1 cellular context compared by ENCODE assay signal in genomic region chr12:104622942-104623341, GRCh38.
TF ChIP-seq lines count a peak whose summit lies in the region.

No MANE protein-coding gene starts in this region.

TF ChIP-seq in K562, 482 proteins besides CTCF, POLR2A, EP300 and RAD21 (continued from another document):
- TF ChIP-seq CHD7 (IDR thresholded peaks at IDR 0.05; ENCODE audit: low read depth, low read length): no peak
- TF ChIP-seq MCM2 (IDR thresholded peaks at IDR 0.05; ENCODE audit: low read depth): no peak
- no peak for TF ChIP-seq ZNF232 (CRISPR knock-in tag; IDR thresholded peaks at IDR 0.05)
- TF ChIP-seq RFX1 (IDR thresholded peaks at IDR 0.05): no peak
- no peak for TF ChIP-seq THRB (CRISPR knock-in tag; conservative IDR thresholded peaks at IDR 0.05)
- no peak for TF ChIP-seq ZNF197 (CRISPR knock-in tag; IDR thresholded peaks at IDR 0.05; ENCODE audit: low read depth)
- no peak for TF ChIP-seq ZNF639 (CRISPR knock-in tag; conservative IDR thresholded peaks at IDR 0.05 in 1 of 2, IDR thresholded peaks at IDR 0.05 in 1 of 2)
- no peak for TF ChIP-seq MAFF (IDR thresholded peaks at IDR 0.05; ENCODE audit: low read length)
